Comparison of ENCODE assay signal across 8 cellular contexts in genomic region chr14:60722163-60722835, GRCh38. TPM values are rescaled to one million over a fixed set of nuclear protein-coding genes. Genes with fewer than 3 reads are reported as not detected.
DNase-seq lines count a peak whose midpoint lies in the region; ATAC-seq, FAIRE-seq and TF ChIP-seq lines count a peak whose summit lies in the region.

No MANE protein-coding gene starts in this region.

- FAIRE-seq in GM12891 (lab: Jason Lieb, UNC), result no peak
- peak; percentile 63 for FAIRE-seq in K562 (lab: Jason Lieb, UNC)

- 0 out of 2 replicates have a peak, but pooled peaks cover 4% of the 10 kb centered on the region for H4K20me1 ChIP-seq in K562 (replicated peaks; ENCODE audit: control insufficient read depth, insufficient read depth, low read length)

- peak overlapping the region; percentile 82 for H3K27ac ChIP-seq in RWPE2 (ENCODE audit: poor library complexity, severe bottlenecking)
- H3K27ac ChIP-seq in K562 (ENCODE audit: extremely low read depth, low read depth, low read length), result peak overlapping the region; percentile 81

- DNase-seq in GM12891 (ENCODE audit: insufficient read length, low spot score) (peak; percentile 46), HT1080 (ENCODE audit: low read depth) (peak; percentile 56), RWPE2 (ENCODE audit: low spot score) (peak; percentile 84), K562 (ENCODE audit: extremely low read depth in 1 of 4, low spot score in 3 of 4) (peak; percentile 16 to 66 (median 36)), iris pigment epithelial cell (ENCODE audit: low read depth) (peak; percentile 90), omental fat pad (ENCODE audit: low spot score) (no peak), GM19238 (ENCODE audit: insufficient read length, low spot score) (no peak)
- DNase-seq in stimulated activated CD4-positive, alpha-beta T cell treated with anti-CD3 and anti-CD28 coated beads, Interleukin-1b, Interleukin-23, amount 100 ng/mL, for 48 hours, result peak; percentile 7

- TF ChIP-seq POLR2A in GM12891 (IDR thresholded peaks at IDR 0.05; ENCODE audit: low read depth, low read length) (no peak), K562 (conservative IDR thresholded peaks at IDR 0.05) (no peak)

- H3K27me3 ChIP-seq in RWPE2 (ENCODE audit: insufficient read depth, poor library complexity, severe bottlenecking) (no peaks in the 10 kb centered on the region), K562 (ENCODE audit: control insufficient read depth in 2 of 2, insufficient read depth in 2 of 2, low read length in 2 of 2) (no peaks in the 10 kb centered on the region)

- no TSS peak for BruUV-seq in K562 (replicated peaks; lab: Mats Ljungman, UMichigan)

- peak overlapping the region; percentile 86 for H2AFZ ChIP-seq in K562 (ENCODE audit: low read depth, low read length)

- peak overlapping the region; percentile 71 to 98 for H3K9ac ChIP-seq in K562 (ENCODE audit: insufficient read depth in 1 of 2, low read depth in 2 of 2, low read length in 2 of 2)

- no peaks in the 10 kb centered on the region for H3K9me1 ChIP-seq in K562 (ENCODE audit: control insufficient read depth, insufficient read depth, low read length)

- in situ Hi-C loops in K562 (cut with MboI), result no loop called here

- intact Hi-C loops in K562 (cut with micrococcal nuclease), result loop anchor here (5.0 kb wide), 2 partner anchors 265 to 305 kb away; no protein-coding TSS in a partner anchor

- ATAC-seq in RWPE2 (ENCODE audit: low read depth) (peak; percentile 52), K562 (peak; percentile 67), omental fat pad (ENCODE audit: low FRiP score) (no peak)

- peak overlapping the region; percentile 74 for H3K4me2 ChIP-seq in K562 (ENCODE audit: insufficient read depth, low read length)

- peaks cover 48% of the 10 kb centered on the region for H3K79me2 ChIP-seq in K562 (ENCODE audit: control insufficient read depth, insufficient read depth, low read length)

- peaks cover 36% of the 10 kb centered on the region for H3K36me3 ChIP-seq in RWPE2 (ENCODE audit: low read depth)
- peaks cover 36% of the 10 kb centered on the region for H3K36me3 ChIP-seq in K562 (ENCODE audit: control insufficient read depth, insufficient read depth, low read length)

- CTCF ChIA-PET in K562 (lab: Yijun Ruan, JAX; ENCODE audit: low intra/inter-chr PET ratio), result no interaction called here

- no peak for TF ChIP-seq RAD21 in K562 (CRISPR knock-in tag; conservative IDR thresholded peaks at IDR 0.05 in 1 of 2, IDR thresholded peaks at IDR 0.05 in 1 of 2)

- peak overlapping the region; percentile 93 for H3K4me3 ChIP-seq in RWPE2 (ENCODE audit: severe bottlenecking)
- peak overlapping the region; percentile 67 for H3K4me3 ChIP-seq in K562

- POLR2A ChIA-PET in K562 (lab: Yijun Ruan, JAX), result interaction anchor here (0.6 kb wide), 1 partner anchor 260 kb away, joined by 3 read pairs; no protein-coding TSS in a partner anchor

- TF ChIP-seq EP300 in K562 (IDR thresholded peaks at IDR 0.05; ENCODE audit: low read length), result no peak

- TF ChIP-seq CTCF in RWPE2 (IDR thresholded peaks at IDR 0.05; ENCODE audit: poor library complexity, severe bottlenecking) (no peak), K562 (IDR thresholded peaks at IDR 0.05 in 2 of 3, conservative IDR thresholded peaks at IDR 0.05 in 1 of 3; ENCODE audit: insufficient read depth in 2 of 3, low read depth in 1 of 3, low read length in 3 of 3) (no peak), omental fat pad (IDR thresholded peaks at IDR 0.05) (no peak)

- 3% methylated on average over 17 of the region's 50 CpGs for WGBS in K562 (ENCODE audit: insufficient coverage, low coverage, missing lambda C conversion rate)

- H3K9me3 ChIP-seq in RWPE2 (ENCODE audit: severe bottlenecking) (no peaks in the 10 kb centered on the region), K562 (replicated peaks; ENCODE audit: control insufficient read depth, insufficient read depth, low read depth, low read length) (no peaks in the 10 kb centered on the region)

- H3K4me1 ChIP-seq in RWPE2 (ENCODE audit: insufficient read depth, poor library complexity, severe bottlenecking), result peaks cover 4% of the 10 kb centered on the region
- H3K4me1 ChIP-seq in K562 (replicated peaks in 1 of 2; ENCODE audit: control insufficient read depth in 2 of 2, insufficient read depth in 2 of 2, low read length in 2 of 2), result peaks cover 3 to 27% of the 10 kb centered on the region in 2 experiments; a peak in 4 of 5 replicates

TF ChIP-seq in GM12891, 5 proteins besides CTCF, POLR2A, EP300 and RAD21:
- TF ChIP-seq PAX5 (IDR thresholded peaks at IDR 0.05; ENCODE audit: insufficient read depth, low read length, severe bottlenecking) (no peak), TAF1 (IDR thresholded peaks at IDR 0.05; ENCODE audit: low read depth, low read length) (no peak), POLR2AphosphoS5 (IDR thresholded peaks at IDR 0.05; ENCODE audit: low read depth, low read length) (no peak), SPI1 (IDR thresholded peaks at IDR 0.05; ENCODE audit: low read depth, low read length) (no peak), POU2F2 (IDR thresholded peaks at IDR 0.05; ENCODE audit: low read depth, low read length) (no peak)

TF ChIP-seq in K562, 482 proteins besides CTCF, POLR2A, EP300 and RAD21 (continues in another document):
- TF ChIP-seq SAP30 (IDR thresholded peaks at IDR 0.05; ENCODE audit: borderline replicate concordance, insufficient read depth, low read depth, low read length, poor library complexity, severe bottlenecking), result peak; percentile 68
- TF ChIP-seq PHF8 (IDR thresholded peaks at IDR 0.05; ENCODE audit: borderline replicate concordance, low read length), result peak; percentile 6; the same call in 1 of the 2 replicates
- TF ChIP-seq POLR2G (IDR thresholded peaks at IDR 0.05; ENCODE audit: low read depth, low read length), result no peak; the same call in 1 of the 2 replicates
- peak; percentile 45; the same call in 1 of the 2 replicates for TF ChIP-seq L3MBTL2 (IDR thresholded peaks at IDR 0.05)

RNA-seq across cellular contexts. Expression of gene SIX4, which starts 1.9 kb away (rescaled TPM):
- polyA plus RNA-seq in GM12891 (2012; ENCODE audit: low read depth, missing spikeins), result 0.10 TPM
- total RNA-seq in HT1080 (2014; rRNA removed; shearing (Covaris generic)), result 20.7 and 31.6 TPM in 2 replicates
- 13.2 and 15.2 TPM in 2 replicates for polyA plus RNA-seq in HT1080 (2015; cell fraction: cytosol; rRNA removed)
- polyA plus RNA-seq in HT1080 (2015; cell fraction: nucleus; rRNA removed), result 18.4 and 24.3 TPM in 2 replicates
- 8.8 and 16.6 TPM in 2 replicates for total RNA-seq in K562 (2011; cell fraction: chromatin; rRNA removed; ENCODE audit: low replicate concordance)
- 5.3 and 5.5 TPM in 2 replicates for total RNA-seq in K562 (2011; cell fraction: nucleolus; rRNA removed)
- 9.2 and 9.4 TPM in 2 replicates for total RNA-seq in K562 (2011; cell fraction: nucleoplasm; rRNA removed)
- total RNA-seq in K562 (2014; rRNA removed) (7.4 and 8.7 TPM in 2 replicates), K562 (2014; rRNA removed; fragmentation: Illumina TruSeq; extraction: Trizol) (6.6 and 7.6 TPM in 2 replicates), K562 (2015; rRNA removed; fragmentation: Illumina TruSeq; extraction: Trizol) (6.2 and 6.4 TPM in 2 replicates), K562 (2021) (8.1 and 8.6 TPM in 2 replicates), omental fat pad (10 to 100 TPM in 1 of 4 donors, 1 to 10 TPM in 2, under 1 TPM in 1; 0.95 to 13.4 (median 3.0) TPM)
- polyA plus RNA-seq in K562 (2011; rRNA removed) (5.6 and 6.3 TPM in 2 replicates), K562 (2014; fragmentation: Illumina TruSeq; extraction: Trizol) (3.9 and 4.1 TPM in 2 replicates), K562 (2014; fragmentation: Nextera tagmentation; extraction: Ambion mirVana) (1 to 10 TPM in 1 of 2 experiments, under 1 TPM in 1; 0.77 to 1.1 TPM), K562 (2014; rRNA removed) (3.4 and 5.4 TPM in 2 replicates)
- 4.4 and 5.6 TPM in 2 replicates for polyA plus RNA-seq in K562 (2011; cell fraction: cytosol; rRNA removed)
- 5.2 and 6.2 TPM in 2 replicates for polyA plus RNA-seq in K562 (2011; cell fraction: nucleus; rRNA removed)
- polyA plus RNA-seq in K562 (2012), result 2.1 and 2.4 TPM in 2 replicates
- polyA minus RNA-seq in K562 (2011; rRNA and poly(A)+ RNA removed), result 10.0 and 12.7 TPM in 2 replicates
- polyA minus RNA-seq in K562 (2011; cell fraction: cytosol; rRNA and poly(A)+ RNA removed), result 5.3 and 7.9 TPM in 2 replicates
- polyA minus RNA-seq in K562 (2011; cell fraction: nucleus; rRNA and poly(A)+ RNA removed), result 1.6 and 4.4 TPM in 2 replicates

RNA-seq across cellular contexts. Expression of gene MNAT1, which starts 12.3 kb away (rescaled TPM):
- 31.9 TPM for polyA plus RNA-seq in GM12891 (2012; ENCODE audit: low read depth, missing spikeins)
- total RNA-seq in HT1080 (2014; rRNA removed; shearing (Covaris generic)), result 66.9 and 75.2 TPM in 2 replicates
- polyA plus RNA-seq in HT1080 (2015; cell fraction: cytosol; rRNA removed), result 54.4 and 65.0 TPM in 2 replicates
- polyA plus RNA-seq in HT1080 (2015; cell fraction: nucleus; rRNA removed), result 41.0 and 43.5 TPM in 2 replicates
- 27.6 and 70.2 TPM in 2 replicates for total RNA-seq in K562 (2011; cell fraction: chromatin; rRNA removed; ENCODE audit: low replicate concordance)
- total RNA-seq in K562 (2011; cell fraction: nucleolus; rRNA removed), result 17.8 and 22.8 TPM in 2 replicates
- total RNA-seq in K562 (2011; cell fraction: nucleoplasm; rRNA removed), result 36.1 and 57.1 TPM in 2 replicates
- total RNA-seq in K562 (2014; rRNA removed) (41.7 and 45.6 TPM in 2 replicates), K562 (2014; rRNA removed; fragmentation: Illumina TruSeq; extraction: Trizol) (61.9 and 70.9 TPM in 2 replicates), K562 (2015; rRNA removed; fragmentation: Illumina TruSeq; extraction: Trizol) (64.8 and 68.0 TPM in 2 replicates), K562 (2021) (37.8 and 38.4 TPM in 2 replicates), omental fat pad (10 to 100 TPM; 20.4 to 35.4 (median 31.3) TPM)
- polyA plus RNA-seq in K562 (2011; rRNA removed) (54.9 and 58.0 TPM in 2 replicates), K562 (2014; fragmentation: Illumina TruSeq; extraction: Trizol) (52.5 and 60.4 TPM in 2 replicates), K562 (2014; fragmentation: Nextera tagmentation; extraction: Ambion mirVana) (10 to 100 TPM; 75.6 to 83.3 TPM), K562 (2014; rRNA removed) (51.1 and 51.8 TPM in 2 replicates)
- 25.2 and 37.5 TPM in 2 replicates for polyA plus RNA-seq in K562 (2011; cell fraction: cytosol; rRNA removed)
- 11.6 and 21.1 TPM in 2 replicates for polyA plus RNA-seq in K562 (2011; cell fraction: nucleus; rRNA removed)
- polyA plus RNA-seq in K562 (2012), result 33.4 and 36.6 TPM in 2 replicates
- polyA minus RNA-seq in K562 (2011; rRNA and poly(A)+ RNA removed), result 41.3 and 49.7 TPM in 2 replicates
- 15.3 and 18.1 TPM in 2 replicates for polyA minus RNA-seq in K562 (2011; cell fraction: cytosol; rRNA and poly(A)+ RNA removed)
- polyA minus RNA-seq in K562 (2011; cell fraction: nucleus; rRNA and poly(A)+ RNA removed), result 22.3 and 49.9 TPM in 2 replicates

Comparison
In these comparisons a context has a peak if more than half of its experiments do, and no peak if none do; other contexts are left out.
1. DNase-seq: peak in GM12891 (single experiment), HT1080 (single experiment), RWPE2 (single experiment), K562 (4 of 4), iris pigment epithelial cell (single experiment) and stimulated activated CD4-positive, alpha-beta T cell treated with anti-CD3 and anti-CD28 coated beads, Interleukin-1b, Interleukin-23, amount 100 ng/mL, for 48 hours (single experiment); none in omental fat pad (single experiment) and GM19238 (single experiment).